ENCODE assay signal across 4 cellular contexts in genomic region chr3:39173726-39174125, GRCh38. TPM values are rescaled to one million over a fixed set of nuclear protein-coding genes. Genes with fewer than 3 reads are reported as not detected.
"Had no signal": no experiment of that assay in that cellular context is flagged by ENCODE, and none has a peak within 500 bp of the region (broad histone marks: within the 10 kb centered on the region; RNA-seq: fewer than 3 reads in every experiment).

No MANE protein-coding gene starts in this region.

RNA-seq across cellular contexts. Expression of gene XIRP1, which starts 18.7 kb away (rescaled TPM):
- total RNA-seq: activated CD4-positive, alpha-beta T cell treated with anti-CD3 and anti-CD28 coated beads, Interleukin-2, amount 10 ng/mL, durations not matched to agents 7 days and 5 days; activated CD8-positive, alpha-beta T cell treated with anti-CD3 and anti-CD28 coated beads, Interleukin-2, amount 10 ng/mL, durations not matched to agents 7 days and 5 days; T-helper 17 cell; WTC11 had no signal
